8 cellular contexts compared by ENCODE assay signal in the genomic region with DNA sequence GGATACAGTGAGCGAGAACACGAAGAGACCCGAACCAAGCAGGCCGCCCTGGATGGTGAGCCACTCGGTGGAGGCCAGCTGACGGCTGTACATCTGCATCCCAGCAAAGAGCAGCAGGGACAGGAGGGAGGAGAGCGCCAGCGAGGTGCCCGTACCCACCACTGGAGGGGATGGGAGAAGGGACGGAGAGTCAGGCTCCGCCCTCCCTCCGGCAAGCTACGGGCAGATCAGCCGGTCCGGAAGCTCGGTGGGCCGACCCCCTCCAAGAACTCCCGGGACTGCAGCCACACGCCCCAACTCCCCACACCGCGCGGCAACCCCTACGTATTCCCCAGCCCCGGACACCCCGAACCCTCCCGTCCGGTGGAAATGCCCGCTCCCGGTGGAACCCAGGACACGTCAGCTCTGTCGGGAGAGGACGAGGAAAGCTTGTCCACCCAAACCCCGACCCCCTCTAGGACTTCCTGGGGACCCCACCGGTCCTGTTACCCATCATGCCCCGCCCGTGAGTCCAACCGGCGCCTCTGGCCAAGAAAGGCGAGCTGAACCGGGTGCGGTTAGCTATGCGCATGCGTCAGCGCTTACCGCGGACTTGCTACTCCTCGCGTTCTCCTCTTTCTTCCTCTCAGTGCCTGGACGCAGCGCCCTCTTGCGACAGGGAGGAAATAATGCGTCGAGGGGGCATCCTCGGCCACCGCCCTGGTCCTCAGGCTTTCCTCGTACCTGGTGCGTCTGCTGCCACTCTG. TPM values are rescaled to one million over a fixed set of nuclear protein-coding genes. Genes with fewer than 3 reads are reported as not detected.
DNase-seq lines count a peak whose midpoint lies in the region; ATAC-seq lines count a peak whose summit lies in the region.

A gene (minus strand): TSS at position 573 of the 746 bp plus-strand sequence. CDS start 80 bp downstream, at position 493.

- peak; percentile 61 for ATAC-seq in GM21515 (IDR thresholded peaks at IDR 0.05; ENCODE audit: unreplicated experiment)

- H3K4me1 ChIP-seq in mucosa of rectum (ENCODE audit: control insufficient read depth in 2 of 2, insufficient read depth in 2 of 2, low read length in 2 of 2), result peaks cover 18 to 22% of the 10 kb centered on the region in 2 donors

- H3K27ac ChIP-seq in epithelial cell of prostate (peak within 1 kb of the TSS; percentile 75), mucosa of rectum (ENCODE audit: low read depth in 2 of 2, low read length in 2 of 2) (peak within 1 kb of the TSS; percentile 85 to 92)

- peaks cover 3% of the 10 kb centered on the region for H3K27me3 Mint-ChIP-seq in IgD-negative memory B cell

- peak; percentile 97 for DNase-seq in DMS114 treated with DMSO at 0.1 percent for 48 hours (lab: John Stamatoyannopoulos, UW; ENCODE audit: unreplicated experiment)
- peak; percentile 98 for DNase-seq in OCI-M1 (lab: John Stamatoyannopoulos, UW)
- peak; percentile 94 for DNase-seq in activated T-cell treated with anti-CD3 and anti-CD28 coated beads for 24 hours (ENCODE audit: low read depth)
- DNase-seq in epithelial cell of prostate (ENCODE audit: low read depth, low spot score), result peak; percentile 79
- peak; percentile 97 for DNase-seq in stimulated activated CD8-positive, alpha-beta memory T cell treated with anti-CD3 and anti-CD28 coated beads, Interleukin-4, amount 100 ng/mL, for 48 hours

- peak within 1 kb of the TSS; percentile 86 to 94 for H3K4me3 ChIP-seq in mucosa of rectum (ENCODE audit: low read length in 2 of 2)

- H3K27ac Mint-ChIP-seq in IgD-negative memory B cell, result peak within 1 kb of the TSS; percentile 90 to 99 (median 99)

- no peaks in the 10 kb centered on the region for H3K36me3 Mint-ChIP-seq in IgD-negative memory B cell

- H3K9ac ChIP-seq in mucosa of rectum (ENCODE audit: low read depth in 1 of 2, low read length in 2 of 2), result peak within 1 kb of the TSS; percentile 85 to 92

- H3K36me3 ChIP-seq in mucosa of rectum (ENCODE audit: control insufficient read depth in 2 of 2, insufficient read depth in 2 of 2, low read length in 2 of 2), result peaks cover 13 to 16% of the 10 kb centered on the region in 2 donors

- no peaks in the 10 kb centered on the region for H3K9me3 ChIP-seq in mucosa of rectum (ENCODE audit: control insufficient read depth in 2 of 2, low read length in 2 of 2)

- H3K9me3 Mint-ChIP-seq in IgD-negative memory B cell, result no peaks in the 10 kb centered on the region

- H3K4me1 Mint-ChIP-seq in IgD-negative memory B cell, result peaks cover 26 to 31% (median 31%) of the 10 kb centered on the region in 3 donors

- peak within 1 kb of the TSS; percentile 94 to 100 (median 98) for H3K4me3 Mint-ChIP-seq in IgD-negative memory B cell

- peaks cover 0 to 3% of the 10 kb centered on the region in 2 donors for H3K27me3 ChIP-seq in mucosa of rectum (ENCODE audit: control insufficient read depth in 2 of 2, insufficient read depth in 2 of 2, low read length in 2 of 2)

RNA-seq across cellular contexts. Expression of the gene that starts here (rescaled TPM):
- 420 TPM for polyA plus RNA-seq in IgD-negative memory B cell

Comparison
In these comparisons a context has a peak if more than half of its experiments do, and no peak if none do; other contexts are left out.
1. Peak in every context shown above with its lines: DNase-seq, ATAC-seq, H3K4me3 ChIP-seq and H3K27ac ChIP-seq.